ENCODE assay signal across 1 cellular context in the genomic region with DNA sequence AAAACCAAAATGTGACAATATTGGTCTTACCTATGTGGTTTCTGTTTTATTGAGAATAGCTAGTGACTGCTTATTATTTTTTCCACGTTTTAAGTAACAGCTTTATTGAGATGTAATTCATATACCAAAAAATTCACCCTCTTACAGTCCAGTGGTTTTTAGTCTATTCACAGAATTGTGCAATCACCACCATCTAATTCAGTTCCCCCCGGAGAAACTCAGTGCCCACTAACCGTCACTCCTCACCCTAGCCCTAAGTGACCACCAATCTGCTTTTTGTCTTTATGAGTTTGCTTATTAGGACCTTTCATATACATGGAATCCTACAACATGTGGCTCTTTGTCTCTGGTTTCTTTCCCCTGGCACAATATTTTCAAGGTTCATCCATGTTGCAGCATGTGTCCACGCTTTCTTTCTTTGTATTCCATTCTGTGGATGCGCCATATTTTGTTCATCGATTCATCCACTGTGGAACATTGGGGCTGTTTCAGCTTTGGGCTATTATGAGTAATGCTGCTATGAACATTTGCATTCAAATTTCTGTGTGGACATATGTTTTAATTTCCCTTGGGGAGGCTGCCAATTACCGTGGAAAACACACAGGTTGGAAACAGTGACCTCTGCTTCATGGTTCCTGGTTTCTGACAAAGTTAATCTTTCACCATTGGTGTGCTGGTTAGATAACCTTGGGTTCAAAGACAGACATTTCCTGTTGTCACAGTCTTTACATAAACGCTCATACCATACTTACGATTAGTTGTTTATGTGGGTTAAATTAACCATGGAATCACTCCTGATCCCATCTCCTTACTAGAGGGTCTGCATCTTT.
TF ChIP-seq lines count a peak whose summit lies in the region.

No MANE protein-coding gene starts in this region.

TF ChIP-seq in HepG2, 621 proteins besides CTCF, POLR2A, EP300 and RAD21 (continued from another document):
- TF ChIP-seq, protein P1, sequence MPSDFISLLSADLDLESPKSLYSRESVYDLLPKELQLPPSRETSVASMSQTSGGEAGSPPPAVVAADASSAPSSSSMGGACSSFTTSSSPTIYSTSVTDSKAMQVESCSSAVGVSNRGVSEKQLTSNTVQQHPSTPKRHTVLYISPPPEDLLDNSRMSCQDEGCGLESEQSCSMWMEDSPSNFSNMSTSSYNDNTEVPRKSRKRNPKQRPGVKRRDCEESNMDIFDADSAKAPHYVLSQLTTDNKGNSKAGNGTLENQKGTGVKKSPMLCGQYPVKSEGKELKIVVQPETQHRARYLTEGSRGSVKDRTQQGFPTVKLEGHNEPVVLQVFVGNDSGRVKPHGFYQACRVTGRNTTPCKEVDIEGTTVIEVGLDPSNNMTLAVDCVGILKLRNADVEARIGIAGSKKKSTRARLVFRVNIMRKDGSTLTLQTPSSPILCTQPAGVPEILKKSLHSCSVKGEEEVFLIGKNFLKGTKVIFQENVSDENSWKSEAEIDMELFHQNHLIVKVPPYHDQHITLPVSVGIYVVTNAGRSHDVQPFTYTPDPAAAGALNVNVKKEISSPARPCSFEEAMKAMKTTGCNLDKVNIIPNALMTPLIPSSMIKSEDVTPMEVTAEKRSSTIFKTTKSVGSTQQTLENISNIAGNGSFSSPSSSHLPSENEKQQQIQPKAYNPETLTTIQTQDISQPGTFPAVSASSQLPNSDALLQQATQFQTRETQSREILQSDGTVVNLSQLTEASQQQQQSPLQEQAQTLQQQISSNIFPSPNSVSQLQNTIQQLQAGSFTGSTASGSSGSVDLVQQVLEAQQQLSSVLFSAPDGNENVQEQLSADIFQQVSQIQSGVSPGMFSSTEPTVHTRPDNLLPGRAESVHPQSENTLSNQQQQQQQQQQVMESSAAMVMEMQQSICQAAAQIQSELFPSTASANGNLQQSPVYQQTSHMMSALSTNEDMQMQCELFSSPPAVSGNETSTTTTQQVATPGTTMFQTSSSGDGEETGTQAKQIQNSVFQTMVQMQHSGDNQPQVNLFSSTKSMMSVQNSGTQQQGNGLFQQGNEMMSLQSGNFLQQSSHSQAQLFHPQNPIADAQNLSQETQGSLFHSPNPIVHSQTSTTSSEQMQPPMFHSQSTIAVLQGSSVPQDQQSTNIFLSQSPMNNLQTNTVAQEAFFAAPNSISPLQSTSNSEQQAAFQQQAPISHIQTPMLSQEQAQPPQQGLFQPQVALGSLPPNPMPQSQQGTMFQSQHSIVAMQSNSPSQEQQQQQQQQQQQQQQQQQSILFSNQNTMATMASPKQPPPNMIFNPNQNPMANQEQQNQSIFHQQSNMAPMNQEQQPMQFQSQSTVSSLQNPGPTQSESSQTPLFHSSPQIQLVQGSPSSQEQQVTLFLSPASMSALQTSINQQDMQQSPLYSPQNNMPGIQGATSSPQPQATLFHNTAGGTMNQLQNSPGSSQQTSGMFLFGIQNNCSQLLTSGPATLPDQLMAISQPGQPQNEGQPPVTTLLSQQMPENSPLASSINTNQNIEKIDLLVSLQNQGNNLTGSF (CRISPR knock-in tag; IDR thresholded peaks at IDR 0.05): no peak
- 0 out of 2 replicates have a peak, but pooled peaks have one; percentile 45 for TF ChIP-seq ZNF879 (CRISPR knock-in tag; IDR thresholded peaks at IDR 0.05)
